16 cellular contexts compared by ENCODE assay signal in the genomic region with DNA sequence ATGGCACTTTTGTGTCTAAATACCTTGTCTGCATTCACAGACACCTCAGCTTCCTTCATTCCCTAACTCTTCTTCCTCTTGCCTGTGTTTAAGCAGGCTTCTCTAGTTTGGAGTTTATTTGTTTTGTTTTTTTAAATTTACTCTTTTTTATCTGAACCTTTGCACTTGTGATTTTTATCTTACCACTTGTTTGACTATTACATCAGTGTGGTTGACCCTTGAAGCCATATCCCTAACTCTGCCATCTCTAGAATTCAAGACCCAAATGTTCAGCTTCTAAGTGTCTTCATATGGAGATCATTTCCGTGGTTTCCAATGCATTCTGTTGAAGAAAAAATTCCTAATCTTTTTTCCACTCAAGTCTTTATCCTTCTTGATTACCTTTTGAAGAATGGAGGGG.
A peak's percentile ranks its signal among the peaks of the same experiment; 100 is the strongest.
DNase-seq lines count a peak whose midpoint lies in the region; ATAC-seq, FAIRE-seq and TF ChIP-seq lines count a peak whose summit lies in the region.
"Had no signal": no experiment of that assay in that cellular context is flagged by ENCODE, and none has a peak within 500 bp of the region (broad histone marks: within the 10 kb centered on the region; RNA-seq: fewer than 3 reads in every experiment).

No MANE protein-coding gene starts in this region.

- ATAC-seq in GM12878 (no peak), HepG2 (peak; percentile 71)
- ATAC-seq: CD8-positive, alpha-beta T cell had no signal

- no peak for TF ChIP-seq CTCF in Caco-2 (IDR thresholded peaks at IDR 0.05; ENCODE audit: insufficient read depth in 1 of 2, low read depth in 1 of 2, low read length in 1 of 2, severe bottlenecking in 1 of 2, unreplicated experiment in 1 of 2)
- TF ChIP-seq CTCF in GM12878 (IDR thresholded peaks at IDR 0.05 in 2 of 3, conservative IDR thresholded peaks at IDR 0.05 in 1 of 3; ENCODE audit: control insufficient read depth in 2 of 3, extremely low read depth in 1 of 3, insufficient read depth in 1 of 3, low read depth in 3 of 3, low read length in 3 of 3), result no peak
- no peak for TF ChIP-seq CTCF in HepG2 (CRISPR knock-in tag; IDR thresholded peaks at IDR 0.05)
- no peak for TF ChIP-seq CTCF in nephron (IDR thresholded peaks at IDR 0.05; ENCODE audit: unreplicated experiment in 3 of 3)

- no peak overlapping the region for H3K9ac ChIP-seq in GM12878 (ENCODE audit: control insufficient read depth, insufficient read depth, low read length)
- no peak overlapping the region for H3K9ac ChIP-seq in HepG2 (ENCODE audit: insufficient read depth, low read depth, low read length)

- in situ Hi-C loops in GM12878 (cut with MboI) (no loop called here), HepG2 (cut with HindIII; ENCODE audit: extremely low pct_ligation_motif_present, low pct_unique_long_range_greater_than_20kb) (no loop called here)

- H2AFZ ChIP-seq in GM12878 (ENCODE audit: control insufficient read depth, low read depth, low read length) (no peak overlapping the region), HepG2 (ENCODE audit: low read length) (no peak overlapping the region)

- DNase-seq in Caco-2, result no peak
- no peak for DNase-seq in GM12878 (ENCODE audit: low read depth, low spot score)
- peak; percentile 32 for DNase-seq in HepG2 (ENCODE audit: low spot score)
- DNase-seq in NCI-H2196 treated with DMSO at 0.1 percent for 48 hours (lab: John Stamatoyannopoulos, UW; ENCODE audit: unreplicated experiment), result no peak
- DNase-seq in DMS79 treated with DMSO at 0.1 percent for 48 hours (lab: John Stamatoyannopoulos, UW), result no peak
- DNase-seq in UCSD-AML1 (lab: John Stamatoyannopoulos, UW; ENCODE audit: unreplicated experiment), result no peak
- DNase-seq in KG1 (lab: John Stamatoyannopoulos, UW), result no peak
- DNase-seq: CD8-positive, alpha-beta T cell; DMS53; HCEC 1CT; HFFc6 had no signal

- no peaks in the 10 kb centered on the region for H3K27me3 Mint-ChIP-seq in Caco-2 (ENCODE audit: insufficient read depth, unreplicated experiment)
- H3K27me3 Mint-ChIP-seq in nephron (ENCODE audit: low read depth), result no peaks in the 10 kb centered on the region

- SMC1A ChIA-PET in GM12878 (lab: Charles Lee; ENCODE audit: uncharacterized antibody, unreplicated experiment), result interaction anchor here (0.9 kb wide), 1 partner anchor 15 kb away, joined by 4 read pairs; no protein-coding TSS in a partner anchor

- H3K27ac ChIP-seq in GM12878 (ENCODE audit: control insufficient read depth, insufficient read depth) (no peak overlapping the region), HepG2 (ENCODE audit: extremely low read length, insufficient read depth, low read length) (peak overlapping the region; percentile 9)
- H3K27ac ChIP-seq: 22Rv1 had no signal

- H3K9me3 Mint-ChIP-seq in Caco-2 (ENCODE audit: unreplicated experiment) (no peaks in the 10 kb centered on the region), nephron (no peaks in the 10 kb centered on the region)
- H3K9me3 Mint-ChIP-seq: CD8-positive, alpha-beta T cell; HFFc6 had no signal

- intact Hi-C loops in Caco-2 (cut with micrococcal nuclease; ENCODE audit: unreplicated experiment) (loop anchor here (1.0 kb wide), 2 partner anchors 10 to 24 kb away; no protein-coding TSS in a partner anchor), GM12878 (cut with micrococcal nuclease; ENCODE audit: unreplicated experiment) (no loop called here), HepG2 (cut with micrococcal nuclease; ENCODE audit: unreplicated experiment) (no loop called here)

- RAD21 ChIA-PET in GM12878 (lab: Charles Lee; ENCODE audit: unreplicated experiment), result no interaction called here

- H3K4me1 Mint-ChIP-seq in Caco-2 (ENCODE audit: low read depth, unreplicated experiment) (peaks cover 73% of the 10 kb centered on the region), nephron (peaks cover 19% of the 10 kb centered on the region)
- H3K4me1 Mint-ChIP-seq: CD14-positive monocyte, IgD-negative memory B cell had no signal

- BruUV-seq in Caco-2 (replicated peaks; lab: Mats Ljungman, UMichigan), result no TSS peak
- BruUV-seq in GM12878 (replicated peaks; lab: Mats Ljungman, UMichigan), result no TSS peak
- no TSS peak for BruUV-seq in HepG2 (replicated peaks; lab: Mats Ljungman, UMichigan)

- TF ChIP-seq EP300 in GM12878 (IDR thresholded peaks at IDR 0.05; ENCODE audit: borderline replicate concordance in 1 of 2, control insufficient read depth in 1 of 2, low read depth in 2 of 2, low read length in 2 of 2), result no peak
- TF ChIP-seq EP300 in HepG2 (IDR thresholded peaks at IDR 0.05; ENCODE audit: low read depth in 2 of 2, low read length in 2 of 2), result 0 out of 4 replicates have a peak, but pooled peaks of 1 of the 2 experiments have one; percentile 29
- TF ChIP-seq EP300 in HepG2 (CRISPR knock-in tag; IDR thresholded peaks at IDR 0.05; ENCODE audit: borderline replicate concordance), result no peak

- FAIRE-seq in GM12878 (lab: Jason Lieb, UNC) (peak; percentile 13), HepG2 (lab: Jason Lieb, UNC) (peak; percentile 70)
- FAIRE-seq: GM12891 had no signal

- no peaks in the 10 kb centered on the region for H3K79me2 ChIP-seq in GM12878 (ENCODE audit: control insufficient read depth, insufficient read depth, low read length)
- H3K79me2 ChIP-seq in HepG2 (ENCODE audit: insufficient read depth, low read length), result no peaks in the 10 kb centered on the region

- TF ChIP-seq RAD21 in GM12878 (IDR thresholded peaks at IDR 0.05; ENCODE audit: insufficient read depth, low read depth, low read length) (no peak), HepG2 (CRISPR knock-in tag; IDR thresholded peaks at IDR 0.05) (no peak)

- H4K20me1 ChIP-seq in GM12878 (ENCODE audit: control insufficient read depth, insufficient read depth), result no peaks in the 10 kb centered on the region
- H4K20me1 ChIP-seq in HepG2 (ENCODE audit: insufficient read depth, low read length), result no peaks in the 10 kb centered on the region

- peaks cover 95% of the 10 kb centered on the region for H3K36me3 Mint-ChIP-seq in Caco-2 (ENCODE audit: insufficient read depth, unreplicated experiment)
- peaks cover 71% of the 10 kb centered on the region for H3K36me3 Mint-ChIP-seq in nephron (ENCODE audit: low read depth)
- H3K36me3 Mint-ChIP-seq: CD14-positive monocyte; CD8-positive, alpha-beta T cell; IgD-negative memory B cell had no signal

- H3K4me3 Mint-ChIP-seq in Caco-2 (ENCODE audit: unreplicated experiment) (peak overlapping the region; percentile 57), nephron (no peak overlapping the region)
- H3K4me3 Mint-ChIP-seq: CD14-positive monocyte; CD8-positive, alpha-beta T cell; HFFc6; IgD-negative memory B cell had no signal

- H3K27me3 ChIP-seq in Caco-2 (replicated peaks; ENCODE audit: control insufficient read depth, insufficient read depth, low read length) (no peaks in the 10 kb centered on the region), GM12878 (replicated peaks in 1 of 2; ENCODE audit: control insufficient read depth in 2 of 2, insufficient read depth in 2 of 2, low read length in 1 of 2) (no peaks in the 10 kb centered on the region), HepG2 (ENCODE audit: control insufficient read depth in 1 of 2, insufficient read depth in 2 of 2, low read length in 2 of 2) (no peaks in the 10 kb centered on the region)

- H3K9me3 ChIP-seq in Caco-2 (no peaks in the 10 kb centered on the region), GM12878 (replicated peaks; ENCODE audit: control insufficient read depth, insufficient read depth, low read length) (no peaks in the 10 kb centered on the region), HepG2 (ENCODE audit: low read length) (no peaks in the 10 kb centered on the region)

- TF ChIP-seq POLR2A in GM12878 (IDR thresholded peaks at IDR 0.05; ENCODE audit: low read depth, low read length), result no peak
- TF ChIP-seq POLR2A in HepG2 (IDR thresholded peaks at IDR 0.05; ENCODE audit: insufficient read depth in 1 of 2, low read depth in 2 of 2, low read length in 2 of 2), result no peak

- H3K4me1 ChIP-seq in Caco-2 (peaks cover 62% of the 10 kb centered on the region), GM12878 (ENCODE audit: control insufficient read depth, insufficient read depth, low read length) (no peaks in the 10 kb centered on the region), HepG2 (ENCODE audit: insufficient read depth, low read length) (peaks cover 22% of the 10 kb centered on the region)

- POLR2A ChIA-PET in Caco-2 (lab: Charles Lee) (interaction anchor here (0.6 kb wide), 1 partner anchor 43 kb away, joined by 3 read pairs; no protein-coding TSS in a partner anchor), GM12878 (lab: Charles Lee) (no interaction called here), HepG2 (lab: Yijun Ruan, JAX) (interaction anchor here (1.8 kb wide), 1 partner anchor 24 kb away, joined by 8 read pairs; no protein-coding TSS in a partner anchor)

- CTCF ChIA-PET in Caco-2 (lab: Charles Lee), result no interaction called here
- CTCF ChIA-PET in GM12878 (lab: Yijun Ruan, JAX), result no interaction called here
- CTCF ChIA-PET in HepG2 (lab: Yijun Ruan, JAX; ENCODE audit: low intra/inter-chr PET ratio, low total read pairs), result no interaction called here

- H3K4me3 ChIP-seq in Caco-2 (ENCODE audit: low read depth, low read length) (no peak overlapping the region), GM12878 (no peak overlapping the region), HepG2 (replicated peaks in 1 of 3; ENCODE audit: insufficient read depth in 1 of 3, low read depth in 2 of 3, low read length in 3 of 3) (no peak overlapping the region)

- 0% methylated on average over 1 of the region's 1 CpG for WGBS in GM12878 (ENCODE audit: insufficient coverage, insufficient replicate concordance, low lambda C conversion rate, missing lambda C conversion rate)
- WGBS in HepG2 (ENCODE audit: low lambda C conversion rate), result 16% methylated on average over 1 of the region's 1 CpG

- peaks cover 6% of the 10 kb centered on the region; the same call in 1 of the 2 replicates for H3K36me3 ChIP-seq in Caco-2 (ENCODE audit: control insufficient read depth, insufficient read depth, low read length)
- H3K36me3 ChIP-seq in GM12878 (ENCODE audit: control insufficient read depth in 2 of 2, insufficient read depth in 2 of 2, low read length in 1 of 2), result no peaks in the 10 kb centered on the region
- H3K36me3 ChIP-seq in HepG2 (replicated peaks in 1 of 2; ENCODE audit: control insufficient read depth in 1 of 2, insufficient read depth in 2 of 2, low read length in 2 of 2), result peaks cover 1 to 9% of the 10 kb centered on the region in 2 experiments; a peak in 4 of 5 replicates

- peak overlapping the region; percentile 62 for H3K27ac Mint-ChIP-seq in Caco-2 (ENCODE audit: unreplicated experiment)
- H3K27ac Mint-ChIP-seq in nephron, result peak overlapping the region in 2 of 3 experiments; percentile 10 to 18
- H3K27ac Mint-ChIP-seq: CD14-positive monocyte; CD8-positive, alpha-beta T cell; HFFc6 had no signal

- H3K4me2 ChIP-seq in GM12878 (ENCODE audit: control insufficient read depth, insufficient read depth) (no peak overlapping the region), HepG2 (ENCODE audit: low read depth, low read length) (peak overlapping the region; percentile 32; the same call in 1 of the 2 replicates)

TF ChIP-seq in GM12878, 131 proteins besides CTCF, POLR2A, EP300 and RAD21 (continues in another document):
- TF ChIP-seq SMARCA5 (IDR thresholded peaks at IDR 0.05) (no peak), SP1 (IDR thresholded peaks at IDR 0.05; ENCODE audit: low read depth, low read length) (no peak)

TF ChIP-seq in HepG2, 621 proteins besides CTCF, POLR2A, EP300 and RAD21 (continues in another document):
- peak; percentile 60 for TF ChIP-seq NR2F6 (IDR thresholded peaks at IDR 0.05)
- peak; percentile 48; the same call in 1 of the 2 replicates for TF ChIP-seq NR2F6 (CRISPR knock-in tag; IDR thresholded peaks at IDR 0.05)
